7 cellular contexts compared by ENCODE assay signal in genomic region chr2:167702227-167702626, GRCh38.
"Had no signal": no experiment of that assay in that cellular context is flagged by ENCODE, and none has a peak within 500 bp of the region (broad histone marks: within the 10 kb centered on the region; RNA-seq: fewer than 3 reads in every experiment).

No MANE protein-coding gene starts in this region.

- H2AFZ ChIP-seq: GM23338 had no signal

- DNase-seq: H7, HCEC 1CT, HFFc6, KG1 had no signal

- H3K9me3 Mint-ChIP-seq: GM23338 had no signal

- H3K4me3 Mint-ChIP-seq: GM23338, HFFc6, IgD-negative memory B cell had no signal

- H3K4me2 ChIP-seq: GM23338 had no signal

- ATAC-seq: GM23338 had no signal

- H3K36me3 Mint-ChIP-seq: IgD-negative memory B cell had no signal

- H3K27ac Mint-ChIP-seq: GM23338, HFFc6, IgD-negative memory B cell had no signal

- H3K4me1 Mint-ChIP-seq: IgD-negative memory B cell had no signal

- H3K27ac ChIP-seq: HL-60 had no signal

- H3K4me3 ChIP-seq: GM23338 had no signal
